ENCODE assay signal across 19 cellular contexts in the genomic region with DNA sequence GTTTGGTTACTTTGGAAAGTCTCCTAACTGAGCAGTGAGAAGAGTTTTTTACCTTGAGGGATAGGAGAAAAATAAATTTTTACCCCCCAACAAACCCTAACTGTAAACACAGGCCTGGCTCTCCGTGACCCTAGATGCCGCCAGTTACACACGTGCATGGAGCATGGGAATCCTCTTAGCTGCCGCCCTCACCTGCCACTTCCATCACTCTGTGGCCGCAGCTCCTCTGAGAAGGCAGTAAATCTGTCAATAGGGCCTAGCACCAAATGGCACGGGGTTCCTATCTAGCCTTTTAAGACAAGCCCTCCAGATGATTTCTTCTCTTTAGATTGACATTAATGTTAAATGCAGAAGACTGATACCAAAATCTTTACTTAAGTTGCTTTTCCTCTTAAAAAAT.
A peak's percentile ranks its signal among the peaks of the same experiment; 100 is the strongest.
DNase-seq lines count a peak whose midpoint lies in the region; ATAC-seq and TF ChIP-seq lines count a peak whose summit lies in the region.
"Had no signal": no experiment of that assay in that cellular context is flagged by ENCODE, and none has a peak within 500 bp of the region (broad histone marks: within the 10 kb centered on the region; RNA-seq: fewer than 3 reads in every experiment).

No MANE protein-coding gene starts in this region.

- no peak overlapping the region for H3K27ac Mint-ChIP-seq in nephron progenitor cell
- no peak overlapping the region for H3K27ac Mint-ChIP-seq in activated CD8-positive, alpha-beta T cell treated with anti-CD3 and anti-CD28 coated beads for 36 hours
- H3K27ac Mint-ChIP-seq: B cell; CD4-positive, alpha-beta T cell; CD8-positive, alpha-beta T cell had no signal

- no peaks in the 10 kb centered on the region for H3K9me3 ChIP-seq in WERI-Rb-1 (ENCODE audit: severe bottlenecking)

- peaks cover 36% of the 10 kb centered on the region for H3K9me3 Mint-ChIP-seq in nephron progenitor cell
- peaks cover 4% of the 10 kb centered on the region for H3K9me3 Mint-ChIP-seq in activated CD8-positive, alpha-beta T cell treated with anti-CD3 and anti-CD28 coated beads for 36 hours

- no peaks in the 10 kb centered on the region for H3K27me3 Mint-ChIP-seq in nephron progenitor cell (ENCODE audit: low read depth, poor library complexity)
- H3K27me3 Mint-ChIP-seq in activated CD8-positive, alpha-beta T cell treated with anti-CD3 and anti-CD28 coated beads for 36 hours: no peaks in the 10 kb centered on the region
- H3K27me3 Mint-ChIP-seq: B cell; CD4-positive, alpha-beta T cell had no signal

- peaks cover 14% of the 10 kb centered on the region for H3K36me3 Mint-ChIP-seq in nephron progenitor cell (ENCODE audit: low read depth)
- H3K36me3 Mint-ChIP-seq in activated CD8-positive, alpha-beta T cell treated with anti-CD3 and anti-CD28 coated beads for 36 hours (ENCODE audit: low read depth): no peaks in the 10 kb centered on the region
- H3K36me3 Mint-ChIP-seq: CD8-positive, alpha-beta T cell had no signal

- CTCF ChIA-PET in activated CD8-positive, alpha-beta T cell treated with anti-CD3 and anti-CD28 coated beads for 36 hours (lab: Charles Lee): no interaction called here

- H3K4me1 Mint-ChIP-seq in nephron progenitor cell: peaks cover 24% of the 10 kb centered on the region
- H3K4me1 Mint-ChIP-seq in activated CD8-positive, alpha-beta T cell treated with anti-CD3 and anti-CD28 coated beads for 36 hours (ENCODE audit: low read depth): no peaks in the 10 kb centered on the region
- H3K4me1 Mint-ChIP-seq: B cell had no signal

- no peak for TF ChIP-seq CTCF in WERI-Rb-1 (IDR thresholded peaks at IDR 0.05; ENCODE audit: low read depth, low read length)
- no peak for TF ChIP-seq CTCF in nephron progenitor cell (IDR thresholded peaks at IDR 0.05)
- TF ChIP-seq CTCF in activated CD8-positive, alpha-beta T cell treated with anti-CD3 and anti-CD28 coated beads for 36 hours (IDR thresholded peaks at IDR 0.05): no peak

- no peak for ATAC-seq in activated CD8-positive, alpha-beta T cell treated with anti-CD3 and anti-CD28 coated beads for 36 hours
- ATAC-seq in GM21360 (IDR thresholded peaks at IDR 0.05; ENCODE audit: unreplicated experiment) (no peak), GM21390 (IDR thresholded peaks at IDR 0.05; ENCODE audit: unreplicated experiment) (no peak)
- ATAC-seq: CD8-positive, alpha-beta T cell had no signal

- no peak overlapping the region for H3K27ac ChIP-seq in WERI-Rb-1
- H3K27ac ChIP-seq: BLaER1 treated with 17β-estradiol and CSF1 and Interleukin-3, amounts not matched to agents 10 nM and 100 nM; C4-2B had no signal

- intact Hi-C loops in activated CD8-positive, alpha-beta T cell treated with anti-CD3 and anti-CD28 coated beads for 36 hours (cut with micrococcal nuclease): no loop called here

- H3K4me3 ChIP-seq in WERI-Rb-1 (ENCODE audit: low read depth, low read length): no peak overlapping the region
- H3K4me3 ChIP-seq: BLaER1 treated with 17β-estradiol and CSF1 and Interleukin-3, amounts not matched to agents 10 nM and 100 nM had no signal

- no peaks in the 10 kb centered on the region for H3K36me3 ChIP-seq in WERI-Rb-1

- H3K4me3 Mint-ChIP-seq in nephron progenitor cell: no peak overlapping the region
- no peak overlapping the region for H3K4me3 Mint-ChIP-seq in activated CD8-positive, alpha-beta T cell treated with anti-CD3 and anti-CD28 coated beads for 36 hours
- H3K4me3 Mint-ChIP-seq: B cell; CD4-positive, alpha-beta T cell; CD8-positive, alpha-beta T cell had no signal

- POLR2A ChIA-PET in activated CD8-positive, alpha-beta T cell treated with anti-CD3 and anti-CD28 coated beads for 36 hours (lab: Charles Lee): interaction anchor here (0.6 kb wide), 1 partner anchor 939 kb away, joined by 3 read pairs; no protein-coding TSS in a partner anchor

- no peaks in the 10 kb centered on the region for H3K27me3 ChIP-seq in WERI-Rb-1 (ENCODE audit: insufficient read depth, low read depth, severe bottlenecking)

- peak; percentile 95 for DNase-seq in NCI-H82 (lab: John Stamatoyannopoulos, UW)
- DNase-seq in NCI-H82 treated with DMSO at 0.1 percent for 48 hours (lab: John Stamatoyannopoulos, UW; ENCODE audit: unreplicated experiment): peak; percentile 88
- DNase-seq in WERI-Rb-1: peak; percentile 91
- DNase-seq in nephron progenitor cell: peak; percentile 9
- DNase-seq in activated CD8-positive, alpha-beta T cell treated with anti-CD3 and anti-CD28 coated beads for 36 hours: no peak
- DNase-seq: 8988T; ACHN; AML-193; Caco-2; Calu3; CD4-positive, alpha-beta T cell; CD8-positive, alpha-beta T cell; DMS79 treated with DMSO at 0.1 percent for 48 hours; GF-D8 had no signal
